In the genomic region with DNA sequence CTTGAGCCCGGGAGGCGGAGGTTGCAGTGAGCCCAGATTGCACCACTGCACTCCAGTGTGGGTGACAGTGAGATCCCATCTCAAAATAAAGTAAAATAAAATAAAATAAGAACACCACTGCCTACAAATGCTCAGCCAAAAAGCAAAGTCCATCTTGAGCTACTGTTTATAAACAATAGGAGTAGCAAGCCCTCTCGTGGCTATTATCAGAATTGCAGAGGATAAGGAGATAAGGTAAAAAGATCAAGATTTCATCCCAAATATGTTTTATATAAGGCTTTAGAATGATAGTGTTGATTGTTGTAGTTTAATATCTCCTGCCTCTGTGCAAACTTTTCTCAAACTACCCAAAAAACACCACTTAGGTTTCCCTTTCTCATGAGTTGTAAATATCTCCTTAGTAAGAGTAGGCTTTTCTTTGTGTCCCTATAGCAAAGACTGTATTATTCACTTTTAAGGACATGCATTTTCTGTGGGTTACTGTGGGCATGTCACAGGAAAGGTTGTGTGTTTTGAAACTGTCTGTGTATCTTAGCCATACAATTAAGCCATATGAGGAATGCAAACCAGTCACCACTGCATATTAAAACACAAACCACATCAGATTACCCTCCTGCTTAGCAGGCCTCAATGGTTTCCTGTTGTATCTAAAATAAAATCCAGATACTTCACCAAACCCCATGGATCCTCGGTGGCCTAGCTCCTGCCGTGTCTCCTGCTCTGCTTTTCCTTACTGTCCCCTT, we compare ENCODE assay signal across 9 cellular contexts. TPM values are rescaled to one million over a fixed set of nuclear protein-coding genes. Genes with fewer than 3 reads are reported as not detected.
DNase-seq lines count a peak whose midpoint lies in the region; ATAC-seq, FAIRE-seq and TF ChIP-seq lines count a peak whose summit lies in the region.
"Had no signal": no experiment of that assay in that cellular context is flagged by ENCODE, and none has a peak within 500 bp of the region (broad histone marks: within the 10 kb centered on the region; RNA-seq: fewer than 3 reads in every experiment).

No MANE protein-coding gene starts in this region.

- H2AFZ ChIP-seq in KMS-11 (ENCODE audit: low read depth), result no peak overlapping the region

- peak; percentile 53 for ATAC-seq in sciatic nerve

- H3K36me3 ChIP-seq in KMS-11 (ENCODE audit: insufficient read depth), result no peaks in the 10 kb centered on the region

- TF ChIP-seq CTCF in KMS-11 (conservative IDR thresholded peaks at IDR 0.05; ENCODE audit: low read depth, low read length), result peak; percentile 77

- no peaks in the 10 kb centered on the region for H4K20me1 ChIP-seq in KMS-11 (ENCODE audit: insufficient read depth)

- H3K27ac ChIP-seq in KMS-11, result no peak overlapping the region

- H3K4me3 ChIP-seq in KMS-11 (IDR thresholded peaks at IDR 0.05; ENCODE audit: insufficient read depth, low read depth, low read length), result no peak overlapping the region

- H3K79me2 ChIP-seq in KMS-11 (ENCODE audit: insufficient read depth, low read depth), result no peaks in the 10 kb centered on the region

- H3K4me1 ChIP-seq in KMS-11 (ENCODE audit: low read depth, poor library complexity, severe bottlenecking), result peaks cover 26% of the 10 kb centered on the region

- H3K4me2 ChIP-seq in KMS-11, result no peak overlapping the region

- H3K27me3 ChIP-seq in KMS-11 (ENCODE audit: insufficient read depth, low read depth), result no peaks in the 10 kb centered on the region

- peak; percentile 68 for DNase-seq in EH (ENCODE audit: low read depth)
- peak; percentile 5 for DNase-seq in T1000 (lab: John Stamatoyannopoulos, UW)
- DNase-seq in foreskin melanocyte, result peak; percentile 42
- no peak for DNase-seq in sciatic nerve (ENCODE audit: low spot score)
- no peak for DNase-seq in ureter (ENCODE audit: low spot score)
- no peak for DNase-seq in activated T-cell treated with anti-CD3 and anti-CD28 coated beads for 4 hours
- DNase-seq: left cardiac atrium had no signal

- no peak overlapping the region for H3K9ac ChIP-seq in KMS-11

- intact Hi-C loops in sciatic nerve (cut with DNase I), result no loop called here

- peak; percentile 96 for FAIRE-seq in A204.1 (lab: Jason Lieb, UNC)

RNA-seq across cellular contexts. Expression of a gene that starts 31.8 kb away (rescaled TPM):
- total RNA-seq in sciatic nerve (4.6 TPM), ureter (13.1 TPM)

RNA-seq across cellular contexts. Expression of a gene that starts 39.1 kb away (rescaled TPM):
- 64.7 TPM for total RNA-seq in sciatic nerve
- total RNA-seq in ureter, result 103 TPM

Comparison
In these comparisons a context has a peak if more than half of its experiments do, and no peak if none do; other contexts are left out.
1. DNase-seq: peak in EH (single experiment), T1000 (single experiment) and foreskin melanocyte (single experiment); none in sciatic nerve (single experiment), ureter (single experiment) and activated T-cell treated with anti-CD3 and anti-CD28 coated beads for 4 hours (single experiment).